8 cellular contexts compared by ENCODE assay signal in genomic region chr19:58227964-58228583, GRCh38. TPM values are rescaled to one million over a fixed set of nuclear protein-coding genes. Genes with fewer than 3 reads are reported as not detected.
DNase-seq lines count a peak whose midpoint lies in the region; ATAC-seq and TF ChIP-seq lines count a peak whose summit lies in the region.

No MANE protein-coding gene starts in this region.

- H3K4me1 Mint-ChIP-seq in activated B cell treated with CpG ODN at 0.5 μM for 24 hours: peaks cover 23% of the 10 kb centered on the region

- DNase-seq in AG04449 (ENCODE audit: low read depth, low spot score) (no peak), H7 (peak; percentile 66), activated B cell treated with CpG ODN at 0.5 μM for 24 hours (no peak), right atrium auricular region (ENCODE audit: low spot score) (no peak), D341Med (ENCODE audit: low spot score) (no peak), NOMO-1 (lab: John Stamatoyannopoulos, UW; ENCODE audit: unreplicated experiment in 2 of 2) (no peak)
- DNase-seq in activated CD8-positive, alpha-beta memory T cell treated with anti-CD3 and anti-CD28 coated beads for 24 hours: no peak

- H3K27me3 ChIP-seq in H7 (ENCODE audit: control insufficient read depth, insufficient read depth, low read length) (no peaks in the 10 kb centered on the region), right atrium auricular region (no peaks in the 10 kb centered on the region), skeletal muscle tissue (ENCODE audit: control insufficient read depth in 3 of 3, insufficient read depth in 3 of 3, low read length in 3 of 3) (no peaks in the 10 kb centered on the region)

- peak overlapping the region; percentile 50 to 80 (median 71) for H3K9ac ChIP-seq in skeletal muscle tissue (ENCODE audit: low read depth in 1 of 3, low read length in 3 of 3)

- peak overlapping the region; percentile 85 for H3K27ac Mint-ChIP-seq in activated B cell treated with CpG ODN at 0.5 μM for 24 hours

- peaks cover 13% of the 10 kb centered on the region for H3K9me3 Mint-ChIP-seq in activated B cell treated with CpG ODN at 0.5 μM for 24 hours

- ATAC-seq in activated B cell treated with CpG ODN at 0.5 μM for 24 hours (ENCODE audit: low read depth): no peak

- H3K9me3 ChIP-seq in right atrium auricular region (peaks cover 0 to 49% of the 10 kb centered on the region in 2 donors), skeletal muscle tissue (ENCODE audit: control insufficient read depth in 3 of 3, low read length in 3 of 3) (peaks cover 9 to 27% (median 19%) of the 10 kb centered on the region in 3 donors)

- H3K36me3 ChIP-seq in H7 (replicated peaks; ENCODE audit: control insufficient read depth, insufficient read depth, low read length) (peaks cover 28% of the 10 kb centered on the region), right atrium auricular region (peaks cover 30% of the 10 kb centered on the region), skeletal muscle tissue (ENCODE audit: control insufficient read depth in 3 of 3, insufficient read depth in 3 of 3, low read length in 3 of 3) (peaks cover 29 to 34% (median 30%) of the 10 kb centered on the region in 3 donors)

- H3K27ac ChIP-seq in right atrium auricular region (peak overlapping the region; percentile 76 to 85), skeletal muscle tissue (ENCODE audit: low read depth, low read length) (peak overlapping the region; percentile 56)

- intact Hi-C loops in activated B cell treated with CpG ODN at 0.5 μM for 24 hours (cut with micrococcal nuclease): loop anchor here (2.0 to 5.0 kb wide), 3 partner anchors 45 to 289 kb away; partner anchors contain the start of genes ZBTB45, ZNF274 and ZNF8

- H3K4me3 ChIP-seq in AG04449 (ENCODE audit: low read depth, low read length): peak overlapping the region; percentile 73
- H3K4me3 ChIP-seq in H7 (ENCODE audit: insufficient read depth, low read depth, low read length): peak overlapping the region; percentile 78
- H3K4me3 ChIP-seq in right atrium auricular region: peak overlapping the region; percentile 63 to 89
- peak overlapping the region; percentile 80 to 89 (median 81) for H3K4me3 ChIP-seq in skeletal muscle tissue (ENCODE audit: low read length in 3 of 3)

- POLR2A ChIA-PET in AG04449 (lab: Yijun Ruan, JAX) (interaction anchor here (0.8 to 1.9 kb wide), 2 partner anchors 11 to 51 kb away, joined by 4 to 6 read pairs; partner anchors contain the start of gene ZNF8), activated B cell treated with CpG ODN at 0.5 μM for 24 hours (lab: Charles Lee) (interaction anchor here (0.5 to 2.6 kb wide), 9 partner anchors 42 to 453 kb away, joined by 3 to 17 read pairs (median 4); partner anchors contain the start of genes ERVK3-1, MZF1, TRIM28 and ZNF274)

- H3K27me3 Mint-ChIP-seq in activated B cell treated with CpG ODN at 0.5 μM for 24 hours: no peaks in the 10 kb centered on the region

- H3K36me3 Mint-ChIP-seq in activated B cell treated with CpG ODN at 0.5 μM for 24 hours (ENCODE audit: low read depth): peaks cover 44% of the 10 kb centered on the region

- peaks cover 0 to 17% of the 10 kb centered on the region in 2 donors for H3K4me1 ChIP-seq in right atrium auricular region
- H3K4me1 ChIP-seq in skeletal muscle tissue (ENCODE audit: control insufficient read depth in 3 of 3, insufficient read depth in 3 of 3, low read length in 3 of 3): peaks cover 8 to 17% (median 9%) of the 10 kb centered on the region in 3 donors

- peak overlapping the region; percentile 97 for H3K4me3 Mint-ChIP-seq in activated B cell treated with CpG ODN at 0.5 μM for 24 hours

- TF ChIP-seq CTCF in AG04449 (IDR thresholded peaks at IDR 0.05; ENCODE audit: insufficient read depth, low read length, missing control alignments): no peak
- no peak for TF ChIP-seq CTCF in activated B cell treated with CpG ODN at 0.5 μM for 24 hours (IDR thresholded peaks at IDR 0.05)
- no peak for TF ChIP-seq CTCF in right atrium auricular region (IDR thresholded peaks at IDR 0.05)

- CTCF ChIA-PET in AG04449 (lab: Yijun Ruan, JAX) (interaction anchor here (0.8 to 1.4 kb wide), 4 partner anchors 8 to 75 kb away, joined by 3 read pairs; no protein-coding TSS in a partner anchor), activated B cell treated with CpG ODN at 0.5 μM for 24 hours (lab: Charles Lee) (interaction anchor here (1.1 to 1.3 kb wide), 2 partner anchors 45 to 292 kb away, joined by 3 read pairs; partner anchors contain the start of genes ZBTB45 and ZNF274)

RNA-seq across cellular contexts. Expression of gene ZNF544, which starts 0.6 kb away (rescaled TPM):
- total RNA-seq in H7 (2014; rRNA removed; shearing (Covaris generic)): 31.6 and 35.4 TPM in 2 replicates
- total RNA-seq in activated B cell treated with CpG ODN at 0.5 μM for 24 hours: 45.2 and 61.7 TPM in 2 replicates
- total RNA-seq in right atrium auricular region: 10 to 100 TPM; 30.1 to 38.4 TPM
- 26.1 TPM for total RNA-seq in skeletal muscle tissue

RNA-seq across cellular contexts. Expression of gene ZNF274, which starts 45.2 kb away (rescaled TPM):
- total RNA-seq in H7 (2014; rRNA removed; shearing (Covaris generic)): 18.8 and 26.0 TPM in 2 replicates
- total RNA-seq in activated B cell treated with CpG ODN at 0.5 μM for 24 hours: 47.2 and 50.3 TPM in 2 replicates
- 10 to 100 TPM; 17.7 to 25.8 TPM for total RNA-seq in right atrium auricular region
- 11.0 TPM for total RNA-seq in skeletal muscle tissue

RNA-seq across cellular contexts. Expression of gene ZNF8, which starts 50.7 kb away (rescaled TPM):
- 9.4 and 11.9 TPM in 2 replicates for total RNA-seq in H7 (2014; rRNA removed; shearing (Covaris generic))
- total RNA-seq in activated B cell treated with CpG ODN at 0.5 μM for 24 hours (4.7 and 5.3 TPM in 2 replicates), right atrium auricular region (1 to 10 TPM; 5.8 to 6.9 TPM), skeletal muscle tissue (6.3 TPM)
